ENCODE assay signal across 16 cellular contexts in genomic region chr12:53504004-53504920, GRCh38. TPM values are rescaled to one million over a fixed set of nuclear protein-coding genes. Genes with fewer than 3 reads are reported as not detected.
DNase-seq lines count a peak whose midpoint lies in the region; ATAC-seq, FAIRE-seq and TF ChIP-seq lines count a peak whose summit lies in the region.
"Had no signal": no experiment of that assay in that cellular context is flagged by ENCODE, and none has a peak within 500 bp of the region (broad histone marks: within the 10 kb centered on the region; RNA-seq: fewer than 3 reads in every experiment).

No MANE protein-coding gene starts in this region.

- 93 to 97% methylated on average over 5 to 13 of the region's 14 CpGs for WGBS in endodermal cell (ENCODE audit: insufficient coverage in 1 of 2, insufficient read length in 1 of 2), 2 experiments
- WGBS in psoas muscle, 3 donors = 66 to 79% (median 69%) methylated on average over 14 of the region's 14 CpGs

- no peaks in the 10 kb centered on the region for H3K9me3 ChIP-seq in endodermal cell (ENCODE audit: control insufficient read depth, low read length)
- no peaks in the 10 kb centered on the region for H3K9me3 ChIP-seq in psoas muscle
- H3K9me3 ChIP-seq: neutrophil had no signal

- ATAC-seq in psoas muscle = no peak
- ATAC-seq in activated CD8-positive, alpha-beta memory T cell treated with anti-CD3 and anti-CD28 coated beads, Interleukin-2, amount 10 ng/mL, durations not matched to agents 7 days and 5 days = no peak
- ATAC-seq in GM21526 (IDR thresholded peaks at IDR 0.05; ENCODE audit: low FRiP score, unreplicated experiment) = no peak
- ATAC-seq: HCT116 had no signal

- H3K9ac ChIP-seq in endodermal cell (ENCODE audit: extremely low read depth, low read length, poor library complexity, severe bottlenecking) = no peak overlapping the region

- DNase-seq in AG09309 (ENCODE audit: low read depth) (no peak), HFFc6 (no peak), endodermal cell (no peak), psoas muscle (no peak), MV-4-11 (lab: John Stamatoyannopoulos, UW) (no peak), D721Med (ENCODE audit: insufficient read length, low spot score) (no peak)
- no peak for DNase-seq in activated CD8-positive, alpha-beta memory T cell treated with anti-CD3 and anti-CD28 coated beads, Interleukin-2, amount 10 ng/mL, durations not matched to agents 7 days and 5 days
- DNase-seq: activated CD4-positive, CD25-positive, alpha-beta regulatory T cell; DMS79; NCI-H1105 treated with DMSO at 0.1 percent for 48 hours; small intestine had no signal

- FAIRE-seq in D721Med (lab: Jason Lieb, UNC) = no peak
- FAIRE-seq: small intestine had no signal

- no peak overlapping the region for H3K4me3 Mint-ChIP-seq in HFFc6
- H3K4me3 Mint-ChIP-seq in endodermal cell = no peak overlapping the region
- H3K4me3 Mint-ChIP-seq in activated CD8-positive, alpha-beta memory T cell treated with anti-CD3 and anti-CD28 coated beads, Interleukin-2, amount 10 ng/mL, durations not matched to agents 7 days and 5 days = no peak overlapping the region
- H3K4me3 Mint-ChIP-seq: B cell had no signal

- H3K27me3 Mint-ChIP-seq in HFFc6 (ENCODE audit: insufficient read depth) (peaks cover 5% of the 10 kb centered on the region), endodermal cell (ENCODE audit: insufficient read depth) (no peaks in the 10 kb centered on the region)
- no peaks in the 10 kb centered on the region for H3K27me3 Mint-ChIP-seq in activated CD8-positive, alpha-beta memory T cell treated with anti-CD3 and anti-CD28 coated beads, Interleukin-2, amount 10 ng/mL, durations not matched to agents 7 days and 5 days
- H3K27me3 Mint-ChIP-seq: B cell had no signal

- CTCF ChIA-PET in activated CD8-positive, alpha-beta memory T cell treated with anti-CD3 and anti-CD28 coated beads, Interleukin-2, amount 10 ng/mL, durations not matched to agents 7 days and 5 days (lab: Charles Lee) = interaction anchor here (0.9 to 2.4 kb wide), 2 partner anchors 11 to 152 kb away, joined by 3 to 10 read pairs; no protein-coding TSS in a partner anchor

- intact Hi-C loops in psoas muscle (cut with DNase I) = no loop called here

- H3K27ac Mint-ChIP-seq in HFFc6 (peak overlapping the region; percentile 79), endodermal cell (peak overlapping the region; percentile 25)
- no peak overlapping the region for H3K27ac Mint-ChIP-seq in activated CD8-positive, alpha-beta memory T cell treated with anti-CD3 and anti-CD28 coated beads, Interleukin-2, amount 10 ng/mL, durations not matched to agents 7 days and 5 days
- H3K27ac Mint-ChIP-seq: B cell had no signal

- peaks cover 36% of the 10 kb centered on the region for H3K36me3 ChIP-seq in endodermal cell (ENCODE audit: control insufficient read depth, insufficient read depth, low read length)
- peaks cover 0 to 39% of the 10 kb centered on the region in 2 donors for H3K36me3 ChIP-seq in psoas muscle (ENCODE audit: insufficient read depth in 1 of 2, low read depth in 1 of 2)

- H3K4me1 Mint-ChIP-seq in HFFc6 (ENCODE audit: low read depth) = peaks cover 47% of the 10 kb centered on the region
- peaks cover 14% of the 10 kb centered on the region for H3K4me1 Mint-ChIP-seq in endodermal cell
- peaks cover 29% of the 10 kb centered on the region for H3K4me1 Mint-ChIP-seq in activated CD8-positive, alpha-beta memory T cell treated with anti-CD3 and anti-CD28 coated beads, Interleukin-2, amount 10 ng/mL, durations not matched to agents 7 days and 5 days

- H3K27me3 ChIP-seq in endodermal cell (ENCODE audit: control insufficient read depth, insufficient read depth, low read length, poor library complexity, severe bottlenecking) (no peaks in the 10 kb centered on the region), psoas muscle (ENCODE audit: insufficient read depth in 3 of 3, low read length in 2 of 3) (no peaks in the 10 kb centered on the region)

- peak; percentile 6 for TF ChIP-seq CTCF in AG09309 (IDR thresholded peaks at IDR 0.05; ENCODE audit: control insufficient read depth, insufficient read depth, low read depth, low read length, missing control alignments)
- no peak for TF ChIP-seq CTCF in HFFc6 (IDR thresholded peaks at IDR 0.05)
- no peak for TF ChIP-seq CTCF in endodermal cell (conservative IDR thresholded peaks at IDR 0.05)
- TF ChIP-seq CTCF in psoas muscle (IDR thresholded peaks at IDR 0.05) = no peak
- TF ChIP-seq CTCF in D721Med (IDR thresholded peaks at IDR 0.05; ENCODE audit: insufficient read depth, missing control alignments) = no peak

- H3K9me3 Mint-ChIP-seq in HFFc6 = no peaks in the 10 kb centered on the region
- no peaks in the 10 kb centered on the region for H3K9me3 Mint-ChIP-seq in endodermal cell
- no peaks in the 10 kb centered on the region for H3K9me3 Mint-ChIP-seq in activated CD8-positive, alpha-beta memory T cell treated with anti-CD3 and anti-CD28 coated beads, Interleukin-2, amount 10 ng/mL, durations not matched to agents 7 days and 5 days (ENCODE audit: low read depth)

- no peak overlapping the region for H3K4me3 ChIP-seq in AG09309 (ENCODE audit: control insufficient read depth, low read depth, low read length)
- H3K4me3 ChIP-seq in endodermal cell (ENCODE audit: low read length) = no peak overlapping the region
- H3K4me3 ChIP-seq in psoas muscle = no peak overlapping the region

- H3K27ac ChIP-seq in endodermal cell (ENCODE audit: low read depth, low read length) = no peak overlapping the region
- peak overlapping the region; percentile 66 for H3K27ac ChIP-seq in psoas muscle
- H3K27ac ChIP-seq: neutrophil had no signal

- H3K36me3 Mint-ChIP-seq in HFFc6 (ENCODE audit: low read depth) (peaks cover 15% of the 10 kb centered on the region), endodermal cell (ENCODE audit: low read depth) (peaks cover 29% of the 10 kb centered on the region)
- H3K36me3 Mint-ChIP-seq in activated CD8-positive, alpha-beta memory T cell treated with anti-CD3 and anti-CD28 coated beads, Interleukin-2, amount 10 ng/mL, durations not matched to agents 7 days and 5 days = peaks cover 2% of the 10 kb centered on the region

- H3K4me1 ChIP-seq in endodermal cell (ENCODE audit: control insufficient read depth, insufficient read depth, low read length) (peaks cover 7% of the 10 kb centered on the region), psoas muscle (peaks cover 27% of the 10 kb centered on the region)

RNA-seq across cellular contexts. Expression of gene NPFF, which starts 3.0 kb away (rescaled TPM):
- total RNA-seq in HFFc6 (2021; fragmentation: NEBNext Ultra II Directional; extraction: Animal tissue kit (Norgen Biotek cat#: 25700)) = not detected
- total RNA-seq in endodermal cell = not detected
- 0.85 TPM for polyA plus RNA-seq in endodermal cell (2013, experiment 1 of 2)
- polyA plus RNA-seq in endodermal cell (2013, experiment 2 of 2) = not detected
- not detected for total RNA-seq in psoas muscle
- polyA plus RNA-seq in psoas muscle = not detected
- not detected for total RNA-seq in activated CD8-positive, alpha-beta memory T cell treated with anti-CD3 and anti-CD28 coated beads, Interleukin-2, amount 10 ng/mL, durations not matched to agents 7 days and 5 days
- total RNA-seq: B cell, lung microvascular endothelial cell had no signal

RNA-seq across cellular contexts. Expression of gene TARBP2, which starts 3.2 kb away (rescaled TPM):
- 10 to 100 TPM; 35.1 to 41.7 (median 37.1) TPM for total RNA-seq in HFFc6 (2021; fragmentation: NEBNext Ultra II Directional; extraction: Animal tissue kit (Norgen Biotek cat#: 25700))
- total RNA-seq in endodermal cell = 10 to 100 TPM; 48.4 to 60.3 TPM
- 60.9 TPM for polyA plus RNA-seq in endodermal cell (2013, experiment 1 of 2)
- polyA plus RNA-seq in endodermal cell (2013, experiment 2 of 2) = 51.7 TPM
- total RNA-seq in psoas muscle = 10 to 100 TPM in 2 of 4 donors, 1 to 10 TPM in 2; 7.6 to 10.8 (median 10.4) TPM
- 10 to 100 TPM; 10.2 to 23.3 (median 21.2) TPM for polyA plus RNA-seq in psoas muscle
- total RNA-seq in activated CD8-positive, alpha-beta memory T cell treated with anti-CD3 and anti-CD28 coated beads, Interleukin-2, amount 10 ng/mL, durations not matched to agents 7 days and 5 days = 10 to 100 TPM; 29.7 to 38.7 TPM

RNA-seq across cellular contexts. Expression of gene MAP3K12, which starts 5.0 kb away (rescaled TPM):
- 10 to 100 TPM; 21.2 to 26.5 (median 23.5) TPM for total RNA-seq in HFFc6 (2021; fragmentation: NEBNext Ultra II Directional; extraction: Animal tissue kit (Norgen Biotek cat#: 25700))
- 1 to 10 TPM; 5.5 to 8.1 TPM for total RNA-seq in endodermal cell
- polyA plus RNA-seq in endodermal cell (2013, experiment 1 of 2) = 27.5 TPM
- polyA plus RNA-seq in endodermal cell (2013, experiment 2 of 2) = 21.6 TPM
- total RNA-seq in psoas muscle = 1 to 10 TPM; 1.9 to 2.9 (median 2.3) TPM
- 1 to 10 TPM; 2.3 to 3.1 (median 3.0) TPM for polyA plus RNA-seq in psoas muscle
- total RNA-seq in activated CD8-positive, alpha-beta memory T cell treated with anti-CD3 and anti-CD28 coated beads, Interleukin-2, amount 10 ng/mL, durations not matched to agents 7 days and 5 days = 10 to 100 TPM; 19.1 to 19.3 TPM

RNA-seq across cellular contexts. Expression of gene PCBP2, which starts 52.4 kb away (rescaled TPM):
- 100 to 1,000 TPM; 763 to 969 (median 874) TPM for total RNA-seq in HFFc6 (2021; fragmentation: NEBNext Ultra II Directional; extraction: Animal tissue kit (Norgen Biotek cat#: 25700))
- total RNA-seq in endodermal cell = 1,000 to 10,000 TPM; 1,281 to 1,338 TPM
- polyA plus RNA-seq in endodermal cell (2013, experiment 1 of 2) = 1,028 TPM
- 890 TPM for polyA plus RNA-seq in endodermal cell (2013, experiment 2 of 2)
- 100 to 1,000 TPM; 354 to 507 (median 439) TPM for total RNA-seq in psoas muscle
- polyA plus RNA-seq in psoas muscle = 100 to 1,000 TPM; 254 to 469 (median 365) TPM
- 100 to 1,000 TPM; 721 to 867 TPM for total RNA-seq in activated CD8-positive, alpha-beta memory T cell treated with anti-CD3 and anti-CD28 coated beads, Interleukin-2, amount 10 ng/mL, durations not matched to agents 7 days and 5 days
